In genomic region chr5:30890377-30890776, GRCh38 we compare ENCODE assay signal across 25 cellular contexts.
DNase-seq lines count a peak whose midpoint lies in the region; ATAC-seq and TF ChIP-seq lines count a peak whose summit lies in the region.
"Had no signal": no experiment of that assay in that cellular context is flagged by ENCODE, and none has a peak within 500 bp of the region (broad histone marks: within the 10 kb centered on the region; RNA-seq: fewer than 3 reads in every experiment).

No MANE protein-coding gene starts in this region.

- no peak for TF ChIP-seq CTCF in brain microvascular endothelial cell (IDR thresholded peaks at IDR 0.05; ENCODE audit: low read depth, low read length, missing control alignments)

- H3K27ac ChIP-seq in brain microvascular endothelial cell (no peak overlapping the region), GM23248 (no peak overlapping the region)
- H3K27ac ChIP-seq: BLaER1 had no signal

- WGBS in GM23248 (ENCODE audit: low coverage in 1 of 2, low lambda C conversion rate in 2 of 2, missing lambda C conversion rate in 2 of 2), 2 experiments, result 44 to 49% methylated on average over 2 of the region's 2 CpGs

- peak; percentile 13 for DNase-seq in NCI-H69 (lab: John Stamatoyannopoulos, UW)
- peak; percentile 24 for DNase-seq in brain microvascular endothelial cell
- DNase-seq in fibroblast of peridontal ligament (ENCODE audit: extremely low read depth), result peak; percentile 2
- DNase-seq in GM23248, result no peak
- no peak for DNase-seq in SKM-1 (lab: John Stamatoyannopoulos, UW; ENCODE audit: unreplicated experiment)
- no peak for DNase-seq in activated naive CD8-positive, alpha-beta T cell treated with anti-CD3 and anti-CD28 coated beads for 36 hours
- DNase-seq: 8988T; ACHN; BE2C; C1 segment of cervical spinal cord; CD4-positive, alpha-beta memory T cell; CD4-positive, CD25-positive, alpha-beta regulatory T cell; CD8-positive, alpha-beta memory T cell; COR-L47; DMS 273 treated with DMSO at 0.1 percent for 48 hours; DMS153; DMS53; DMS79; DND-41; EL; GDM1 had no signal

- no peak overlapping the region for H2AFZ ChIP-seq in GM23248

- no peaks in the 10 kb centered on the region for H3K4me1 Mint-ChIP-seq in activated naive CD8-positive, alpha-beta T cell treated with anti-CD3 and anti-CD28 coated beads for 36 hours
- H3K4me1 Mint-ChIP-seq: CD14-positive monocyte; CD4-positive, alpha-beta memory T cell; CD4-positive, CD25-positive, alpha-beta regulatory T cell; CD8-positive, alpha-beta memory T cell had no signal

- H3K9ac ChIP-seq in GM23248, result no peak overlapping the region
- H3K9ac ChIP-seq: BLaER1 had no signal

- no peaks in the 10 kb centered on the region for H3K9me3 ChIP-seq in GM23248 (ENCODE audit: low read depth)
- H3K9me3 ChIP-seq: BE2C, BLaER1 had no signal

- H3K27me3 ChIP-seq in brain microvascular endothelial cell (replicated peaks), result no peaks in the 10 kb centered on the region
- no peaks in the 10 kb centered on the region for H3K27me3 ChIP-seq in GM23248 (replicated peaks; ENCODE audit: insufficient read depth)
- H3K27me3 ChIP-seq: BE2C, BLaER1 had no signal

- in situ Hi-C loops in brain microvascular endothelial cell (cut with HindIII; ENCODE audit: low pct_ligation_motif_present, low sequenced_read_pairs), result no loop called here
- in situ Hi-C loops in GM23248 (cut with MboI), result no loop called here

- H3K9me3 Mint-ChIP-seq in activated naive CD8-positive, alpha-beta T cell treated with anti-CD3 and anti-CD28 coated beads for 36 hours, result peaks cover 1% of the 10 kb centered on the region

- H3K4me3 ChIP-seq in brain microvascular endothelial cell (ENCODE audit: low read depth, low read length) (no peak overlapping the region), GM23248 (no peak overlapping the region)
- H3K4me3 ChIP-seq: BLaER1, GM12878 had no signal

- no peaks in the 10 kb centered on the region for H3K27me3 Mint-ChIP-seq in activated naive CD8-positive, alpha-beta T cell treated with anti-CD3 and anti-CD28 coated beads for 36 hours
- H3K27me3 Mint-ChIP-seq: CD4-positive, alpha-beta memory T cell; CD4-positive, CD25-positive, alpha-beta regulatory T cell; CD8-positive, alpha-beta memory T cell had no signal

- H4K20me1 ChIP-seq in GM23248 (ENCODE audit: insufficient read depth), result no peaks in the 10 kb centered on the region
- H4K20me1 ChIP-seq: BLaER1 had no signal

- no peaks in the 10 kb centered on the region for H3F3A ChIP-seq in GM23248 (ENCODE audit: insufficient read depth)

- H3K4me2 ChIP-seq in GM23248 (ENCODE audit: unreplicated experiment), result no peak overlapping the region
- H3K4me2 ChIP-seq: BLaER1 had no signal

- ATAC-seq in GM21515 (IDR thresholded peaks at IDR 0.05; ENCODE audit: unreplicated experiment), result no peak
- ATAC-seq: GM12878 had no signal

- H3K27ac Mint-ChIP-seq in activated naive CD8-positive, alpha-beta T cell treated with anti-CD3 and anti-CD28 coated beads for 36 hours, result no peak overlapping the region
- H3K27ac Mint-ChIP-seq: CD14-positive monocyte; CD4-positive, alpha-beta memory T cell; CD4-positive, CD25-positive, alpha-beta regulatory T cell; CD8-positive, alpha-beta memory T cell had no signal

- no peaks in the 10 kb centered on the region for H3K9me2 ChIP-seq in GM23248 (ENCODE audit: insufficient read depth)

- H3K4me3 Mint-ChIP-seq in activated naive CD8-positive, alpha-beta T cell treated with anti-CD3 and anti-CD28 coated beads for 36 hours, result no peak overlapping the region
- H3K4me3 Mint-ChIP-seq: CD14-positive monocyte; CD4-positive, alpha-beta memory T cell; CD4-positive, CD25-positive, alpha-beta regulatory T cell; CD8-positive, alpha-beta memory T cell had no signal

- no peaks in the 10 kb centered on the region for H3K36me3 Mint-ChIP-seq in activated naive CD8-positive, alpha-beta T cell treated with anti-CD3 and anti-CD28 coated beads for 36 hours
- H3K36me3 Mint-ChIP-seq: CD14-positive monocyte; CD4-positive, alpha-beta memory T cell; CD4-positive, CD25-positive, alpha-beta regulatory T cell; CD8-positive, alpha-beta memory T cell had no signal

- no peaks in the 10 kb centered on the region for H3K36me3 ChIP-seq in brain microvascular endothelial cell (replicated peaks)
- no peaks in the 10 kb centered on the region for H3K36me3 ChIP-seq in GM23248 (ENCODE audit: low read depth)
- H3K36me3 ChIP-seq: BE2C, BLaER1 had no signal

- H3K4me1 ChIP-seq in GM23248 (ENCODE audit: insufficient read depth), result no peaks in the 10 kb centered on the region
- H3K4me1 ChIP-seq: BE2C, BLaER1 had no signal

- no peaks in the 10 kb centered on the region for H3K79me2 ChIP-seq in GM23248 (ENCODE audit: insufficient read depth)

Comparison
In these comparisons a context has a peak if more than half of its experiments do, and no peak if none do; other contexts are left out.
1. DNase-seq: peak in NCI-H69 (single experiment), brain microvascular endothelial cell (single experiment) and fibroblast of peridontal ligament (single experiment); none in GM23248 (single experiment), SKM-1 (single experiment) and activated naive CD8-positive, alpha-beta T cell treated with anti-CD3 and anti-CD28 coated beads for 36 hours (single experiment).